ENCODE assay signal across 2 cellular contexts in the genomic region with DNA sequence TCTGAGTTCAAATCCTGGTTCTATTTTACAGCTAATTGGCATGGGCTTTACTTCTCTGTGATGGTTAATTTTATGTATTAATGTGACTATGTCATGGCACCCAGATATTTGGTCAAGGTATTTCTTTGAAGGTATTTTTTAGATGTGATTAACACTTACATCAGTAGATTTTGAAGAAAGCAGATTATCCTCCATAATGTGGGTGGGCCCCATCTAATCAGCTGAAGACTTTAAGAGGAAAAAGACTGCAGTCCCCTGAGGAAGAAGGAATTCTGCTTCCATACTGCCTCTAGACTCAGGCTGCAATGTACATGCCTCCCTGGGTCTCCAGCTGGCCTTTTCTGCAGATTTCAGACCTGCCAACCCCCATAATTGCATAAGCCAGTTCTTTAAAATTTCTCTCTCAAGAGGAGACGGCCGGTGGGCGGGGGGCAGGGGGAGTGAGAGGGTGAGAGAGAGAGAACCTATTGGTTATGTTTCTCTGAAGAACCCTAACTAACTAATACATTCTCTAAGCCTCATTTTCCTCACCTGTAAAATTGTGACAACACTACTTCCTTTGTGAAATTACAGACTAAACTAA.
TF ChIP-seq lines count a peak whose summit lies in the region.

No MANE protein-coding gene starts in this region.

TF ChIP-seq in HEK293, 187 proteins besides CTCF, POLR2A, EP300 and RAD21 (continued from another document):
- TF ChIP-seq, protein P1, sequence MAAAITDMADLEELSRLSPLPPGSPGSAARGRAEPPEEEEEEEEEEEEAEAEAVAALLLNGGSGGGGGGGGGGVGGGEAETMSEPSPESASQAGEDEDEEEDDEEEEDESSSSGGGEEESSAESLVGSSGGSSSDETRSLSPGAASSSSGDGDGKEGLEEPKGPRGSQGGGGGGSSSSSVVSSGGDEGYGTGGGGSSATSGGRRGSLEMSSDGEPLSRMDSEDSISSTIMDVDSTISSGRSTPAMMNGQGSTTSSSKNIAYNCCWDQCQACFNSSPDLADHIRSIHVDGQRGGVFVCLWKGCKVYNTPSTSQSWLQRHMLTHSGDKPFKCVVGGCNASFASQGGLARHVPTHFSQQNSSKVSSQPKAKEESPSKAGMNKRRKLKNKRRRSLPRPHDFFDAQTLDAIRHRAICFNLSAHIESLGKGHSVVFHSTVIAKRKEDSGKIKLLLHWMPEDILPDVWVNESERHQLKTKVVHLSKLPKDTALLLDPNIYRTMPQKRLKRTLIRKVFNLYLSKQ (tag by site-specific recombination; IDR thresholded peaks at IDR 0.05; ENCODE audit: borderline replicate concordance) = no peak

TF ChIP-seq in K562, 482 proteins besides CTCF, POLR2A, EP300 and RAD21 (continued from another document):
- peak; percentile 96 for TF ChIP-seq ZNF134 (CRISPR knock-in tag; conservative IDR thresholded peaks at IDR 0.05)
- TF ChIP-seq, protein P2, sequence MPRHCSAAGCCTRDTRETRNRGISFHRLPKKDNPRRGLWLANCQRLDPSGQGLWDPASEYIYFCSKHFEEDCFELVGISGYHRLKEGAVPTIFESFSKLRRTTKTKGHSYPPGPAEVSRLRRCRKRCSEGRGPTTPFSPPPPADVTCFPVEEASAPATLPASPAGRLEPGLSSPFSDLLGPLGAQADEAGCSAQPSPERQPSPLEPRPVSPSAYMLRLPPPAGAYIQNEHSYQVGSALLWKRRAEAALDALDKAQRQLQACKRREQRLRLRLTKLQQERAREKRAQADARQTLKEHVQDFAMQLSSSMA (CRISPR knock-in tag; IDR thresholded peaks at IDR 0.05) = no peak
- no peak for TF ChIP-seq ELF4 (CRISPR knock-in tag; IDR thresholded peaks at IDR 0.05)
- TF ChIP-seq, protein P3, sequence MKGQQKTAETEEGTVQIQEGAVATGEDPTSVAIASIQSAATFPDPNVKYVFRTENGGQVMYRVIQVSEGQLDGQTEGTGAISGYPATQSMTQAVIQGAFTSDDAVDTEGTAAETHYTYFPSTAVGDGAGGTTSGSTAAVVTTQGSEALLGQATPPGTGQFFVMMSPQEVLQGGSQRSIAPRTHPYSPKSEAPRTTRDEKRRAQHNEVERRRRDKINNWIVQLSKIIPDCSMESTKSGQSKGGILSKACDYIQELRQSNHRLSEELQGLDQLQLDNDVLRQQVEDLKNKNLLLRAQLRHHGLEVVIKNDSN (CRISPR knock-in tag; IDR thresholded peaks at IDR 0.05) = no peak
- TF ChIP-seq, protein P4, sequence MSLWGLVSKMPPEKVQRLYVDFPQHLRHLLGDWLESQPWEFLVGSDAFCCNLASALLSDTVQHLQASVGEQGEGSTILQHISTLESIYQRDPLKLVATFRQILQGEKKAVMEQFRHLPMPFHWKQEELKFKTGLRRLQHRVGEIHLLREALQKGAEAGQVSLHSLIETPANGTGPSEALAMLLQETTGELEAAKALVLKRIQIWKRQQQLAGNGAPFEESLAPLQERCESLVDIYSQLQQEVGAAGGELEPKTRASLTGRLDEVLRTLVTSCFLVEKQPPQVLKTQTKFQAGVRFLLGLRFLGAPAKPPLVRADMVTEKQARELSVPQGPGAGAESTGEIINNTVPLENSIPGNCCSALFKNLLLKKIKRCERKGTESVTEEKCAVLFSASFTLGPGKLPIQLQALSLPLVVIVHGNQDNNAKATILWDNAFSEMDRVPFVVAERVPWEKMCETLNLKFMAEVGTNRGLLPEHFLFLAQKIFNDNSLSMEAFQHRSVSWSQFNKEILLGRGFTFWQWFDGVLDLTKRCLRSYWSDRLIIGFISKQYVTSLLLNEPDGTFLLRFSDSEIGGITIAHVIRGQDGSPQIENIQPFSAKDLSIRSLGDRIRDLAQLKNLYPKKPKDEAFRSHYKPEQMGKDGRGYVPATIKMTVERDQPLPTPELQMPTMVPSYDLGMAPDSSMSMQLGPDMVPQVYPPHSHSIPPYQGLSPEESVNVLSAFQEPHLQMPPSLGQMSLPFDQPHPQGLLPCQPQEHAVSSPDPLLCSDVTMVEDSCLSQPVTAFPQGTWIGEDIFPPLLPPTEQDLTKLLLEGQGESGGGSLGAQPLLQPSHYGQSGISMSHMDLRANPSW (CRISPR knock-in tag; IDR thresholded peaks at IDR 0.05) = no peak
- no peak for TF ChIP-seq ZNF121 (CRISPR knock-in tag; conservative IDR thresholded peaks at IDR 0.05)
- TF ChIP-seq, protein P5, sequence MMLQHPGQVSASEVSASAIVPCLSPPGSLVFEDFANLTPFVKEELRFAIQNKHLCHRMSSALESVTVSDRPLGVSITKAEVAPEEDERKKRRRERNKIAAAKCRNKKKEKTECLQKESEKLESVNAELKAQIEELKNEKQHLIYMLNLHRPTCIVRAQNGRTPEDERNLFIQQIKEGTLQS (IDR thresholded peaks at IDR 0.05) = no peak
- TF ChIP-seq, protein P5 (CRISPR knock-in tag; conservative IDR thresholded peaks at IDR 0.05) = no peak
- no peak for TF ChIP-seq NFE2 (IDR thresholded peaks at IDR 0.05; ENCODE audit: low read depth)
TF ChIP-seq in K562: peak in this region for 2.
